11 cellular contexts compared by ENCODE assay signal in genomic region chr4:152189451-152190179, GRCh38.
A peak's percentile ranks its signal among the peaks of the same experiment; 100 is the strongest.
DNase-seq lines count a peak whose midpoint lies in the region; ATAC-seq and TF ChIP-seq lines count a peak whose summit lies in the region.
"Had no signal": no experiment of that assay in that cellular context is flagged by ENCODE, and none has a peak within 500 bp of the region (broad histone marks: within the 10 kb centered on the region; RNA-seq: fewer than 3 reads in every experiment).

No MANE protein-coding gene starts in this region.

- peaks cover 24% of the 10 kb centered on the region for H3K4me1 Mint-ChIP-seq in dendritic cell treated with granulocyte-macrophage colony-stimulating factor and Interleukin-4, amounts not matched to agents 40 ng/mL and 50 ng/mL, for 4 days (ENCODE audit: low read depth)

- WGBS in lower leg skin, 2 donors, result 61 to 68% methylated on average over 4 of the region's 4 CpGs

- DNase-seq in activated naive CD4-positive, alpha-beta T cell treated with anti-CD3 and anti-CD28 coated beads, Interleukin-2, amount 50 U/mL, for 72 hours (ENCODE audit: low spot score in 2 of 2), result no peak
- DNase-seq in GM03348 (ENCODE audit: low spot score) (no peak), foreskin keratinocyte (no peak), lower leg skin (ENCODE audit: low spot score in 2 of 2) (no peak)
- DNase-seq: GDM1, tibial artery had no signal

- TF ChIP-seq CTCF in foreskin keratinocyte (conservative IDR thresholded peaks at IDR 0.05), result no peak
- no peak for TF ChIP-seq CTCF in lower leg skin (IDR thresholded peaks at IDR 0.05)

- no peak overlapping the region for H3K4me3 Mint-ChIP-seq in dendritic cell treated with granulocyte-macrophage colony-stimulating factor and Interleukin-4, amounts not matched to agents 40 ng/mL and 50 ng/mL, for 4 days

- no peaks in the 10 kb centered on the region for H3K27me3 ChIP-seq in foreskin keratinocyte
- H3K27me3 ChIP-seq: tibial artery had no signal

- no peaks in the 10 kb centered on the region for H3K4me1 ChIP-seq in foreskin keratinocyte
- H3K4me1 ChIP-seq: tibial artery had no signal

- no peak overlapping the region for H3K4me3 ChIP-seq in lower leg skin (ENCODE audit: low read depth, poor library complexity, severe bottlenecking)
- H3K4me3 ChIP-seq: tibial artery had no signal

- H3K27ac Mint-ChIP-seq in dendritic cell treated with granulocyte-macrophage colony-stimulating factor and Interleukin-4, amounts not matched to agents 40 ng/mL and 50 ng/mL, for 4 days, result peak overlapping the region; percentile 63
- peak overlapping the region in 1 of 2 donors; percentile 33 for H3K27ac Mint-ChIP-seq in activated naive CD4-positive, alpha-beta T cell treated with anti-CD3 and anti-CD28 coated beads, Interleukin-2, amount 50 U/mL, for 72 hours

- H3K36me3 Mint-ChIP-seq in dendritic cell treated with granulocyte-macrophage colony-stimulating factor and Interleukin-4, amounts not matched to agents 40 ng/mL and 50 ng/mL, for 4 days (ENCODE audit: low read depth), result no peaks in the 10 kb centered on the region
- H3K36me3 Mint-ChIP-seq in activated naive CD4-positive, alpha-beta T cell treated with anti-CD3 and anti-CD28 coated beads, Interleukin-2, amount 50 U/mL, for 72 hours, result peaks cover 0 to 4% of the 10 kb centered on the region in 2 donors

- no peaks in the 10 kb centered on the region for H3K9me3 Mint-ChIP-seq in dendritic cell treated with granulocyte-macrophage colony-stimulating factor and Interleukin-4, amounts not matched to agents 40 ng/mL and 50 ng/mL, for 4 days
- peaks cover 0 to 5% of the 10 kb centered on the region in 2 donors for H3K9me3 Mint-ChIP-seq in activated naive CD4-positive, alpha-beta T cell treated with anti-CD3 and anti-CD28 coated beads, Interleukin-2, amount 50 U/mL, for 72 hours

- no peak for TF ChIP-seq POLR2A in lower leg skin (IDR thresholded peaks at IDR 0.05)

- intact Hi-C loops in dendritic cell treated with granulocyte-macrophage colony-stimulating factor and Interleukin-4, amounts not matched to agents 40 ng/mL and 50 ng/mL, for 4 days (cut with micrococcal nuclease), result no loop called here
- intact Hi-C loops in lower leg skin (cut with DNase I; ENCODE audit: low total_unique reads), result no loop called here

- no peak overlapping the region for H3K27ac ChIP-seq in foreskin keratinocyte
- H3K27ac ChIP-seq: tibial artery had no signal

- ATAC-seq in GM18511 (IDR thresholded peaks at IDR 0.05; ENCODE audit: unreplicated experiment) (peak; percentile 81), GM21529 (IDR thresholded peaks at IDR 0.05; ENCODE audit: unreplicated experiment) (peak; percentile 82), HG03432 (IDR thresholded peaks at IDR 0.05; ENCODE audit: unreplicated experiment) (peak; percentile 92), foreskin keratinocyte (no peak)
- no peak for ATAC-seq in activated naive CD4-positive, alpha-beta T cell treated with anti-CD3 and anti-CD28 coated beads, Interleukin-2, amount 50 U/mL, for 72 hours
- ATAC-seq: activated CD4-positive, CD25-positive, alpha-beta regulatory T cell treated with anti-CD3 and anti-CD28 coated beads, Interleukin-2, amount 50 U/mL, for 24 hours had no signal

- H3K27me3 Mint-ChIP-seq in dendritic cell treated with granulocyte-macrophage colony-stimulating factor and Interleukin-4, amounts not matched to agents 40 ng/mL and 50 ng/mL, for 4 days, result peaks cover 2% of the 10 kb centered on the region

Comparison
In these comparisons a context has a peak if more than half of its experiments do, and no peak if none do; other contexts are left out.
1. ATAC-seq: peak in GM18511 (single experiment), GM21529 (single experiment) and HG03432 (single experiment); none in activated naive CD4-positive, alpha-beta T cell treated with anti-CD3 and anti-CD28 coated beads, Interleukin-2, amount 50 U/mL, for 72 hours (0 of 2) and foreskin keratinocyte (single experiment).